1 cellular context compared by ENCODE assay signal in genomic region chr17:21235921-21236320, GRCh38.
A peak's percentile ranks its signal among the peaks of the same experiment; 100 is the strongest.
TF ChIP-seq lines count a peak whose summit lies in the region.

No MANE protein-coding gene starts in this region.

TF ChIP-seq in K562, 482 proteins besides CTCF, POLR2A, EP300 and RAD21 (continued from another document):
- peak in 1 of 2 experiments; percentile 37; a peak in 1 of 4 replicates for TF ChIP-seq BCLAF1 (IDR thresholded peaks at IDR 0.05; ENCODE audit: borderline replicate concordance in 1 of 2, control insufficient read depth in 1 of 2, low read depth in 2 of 2, low read length in 1 of 2)
- no peak for TF ChIP-seq MYNN (IDR thresholded peaks at IDR 0.05)
- no peak for TF ChIP-seq MYNN (CRISPR knock-in tag; IDR thresholded peaks at IDR 0.05)
- TF ChIP-seq HEY1 (CRISPR knock-in tag; IDR thresholded peaks at IDR 0.05; ENCODE audit: borderline replicate concordance): no peak
- TF ChIP-seq STAT6 (CRISPR knock-in tag; IDR thresholded peaks at IDR 0.05): no peak
- peak; percentile 36 to 68; a peak in 2 of 4 replicates for TF ChIP-seq TRIM24 (IDR thresholded peaks at IDR 0.05)
- no peak for TF ChIP-seq MECOM (CRISPR knock-in tag; IDR thresholded peaks at IDR 0.05)
- TF ChIP-seq IFI16 (CRISPR knock-in tag; IDR thresholded peaks at IDR 0.05): no peak
- TF ChIP-seq TGIF2 (CRISPR knock-in tag; IDR thresholded peaks at IDR 0.05): no peak
- peak; percentile 3 for TF ChIP-seq CREBBP (IDR thresholded peaks at IDR 0.05; ENCODE audit: low read depth, low read length)
- no peak for TF ChIP-seq GTF2B (IDR thresholded peaks at IDR 0.05; ENCODE audit: extremely low read depth, insufficient read length)
- peak; percentile 99 for TF ChIP-seq EGR1 (conservative IDR thresholded peaks at IDR 0.05)
- no peak for TF ChIP-seq SMAD1 (IDR thresholded peaks at IDR 0.05; ENCODE audit: low read depth, low read length, partially characterized antibody)
- no peak for TF ChIP-seq ZNF143 (CRISPR knock-in tag; IDR thresholded peaks at IDR 0.05)
